In the genomic region with DNA sequence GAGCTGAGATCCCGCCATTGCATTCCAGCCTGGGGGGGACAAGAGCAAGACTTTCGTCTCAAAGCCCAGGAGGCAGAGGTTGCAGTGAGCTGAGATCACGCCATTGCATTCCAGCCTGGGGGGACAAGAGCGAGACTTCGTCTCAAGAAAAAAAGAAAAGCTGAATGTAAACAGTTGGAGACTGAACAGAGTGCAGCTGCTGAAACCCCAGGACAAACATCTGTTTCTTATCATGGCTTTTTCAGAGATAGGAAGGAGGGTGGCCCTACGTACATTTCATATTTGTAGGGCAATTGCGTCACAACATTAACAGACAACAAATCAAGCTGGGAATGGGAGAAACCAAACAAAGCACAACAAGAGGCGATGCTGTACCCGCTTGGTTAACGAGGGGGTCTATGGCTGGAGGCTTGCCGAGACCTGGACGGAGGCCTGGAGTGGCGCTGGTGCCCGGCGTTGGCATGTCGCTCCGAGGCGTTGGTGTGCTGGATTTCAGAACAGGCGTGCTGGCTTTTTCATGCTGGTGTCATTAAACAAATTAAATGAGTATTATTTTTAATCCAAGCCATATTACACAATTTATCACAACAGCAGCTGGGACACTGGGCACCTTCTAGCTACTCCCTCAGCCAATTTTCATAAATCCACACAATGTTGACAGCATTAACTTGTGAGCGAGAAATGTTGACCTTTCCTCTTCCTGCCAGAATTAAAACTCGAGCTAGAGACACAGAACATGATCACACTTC, we compare ENCODE assay signal across 10 cellular contexts.
DNase-seq lines count a peak whose midpoint lies in the region; TF ChIP-seq lines count a peak whose summit lies in the region.
"Had no signal": no experiment of that assay in that cellular context is flagged by ENCODE, and none has a peak within 500 bp of the region (broad histone marks: within the 10 kb centered on the region; RNA-seq: fewer than 3 reads in every experiment).

No MANE protein-coding gene starts in this region.

- H3K27ac ChIP-seq in esophagus muscularis mucosa (replicated peaks in 1 of 4) = peak overlapping the region; percentile 80 to 88 (median 82)

- H3K27me3 Mint-ChIP-seq in type B pancreatic cell = no peaks in the 10 kb centered on the region

- peak overlapping the region in 3 of 4 donors; percentile 20 to 37 (median 23) for H3K4me3 ChIP-seq in esophagus muscularis mucosa

- H3K27ac Mint-ChIP-seq in type B pancreatic cell = peak overlapping the region; percentile 30

- in situ Hi-C loops in ACHN (cut with HindIII; ENCODE audit: low pct_ligation_motif_present, low pct_unique_long_range_greater_than_20kb, low sequenced_read_pairs) = no loop called here

- H3K9me3 Mint-ChIP-seq in type B pancreatic cell = no peaks in the 10 kb centered on the region

- intact Hi-C loops in esophagus muscularis mucosa (cut with DNase I) = loop anchor here (10.0 kb wide), 1 partner anchor 232 kb away; no protein-coding TSS in a partner anchor

- peaks cover 41% of the 10 kb centered on the region for H3K36me3 Mint-ChIP-seq in type B pancreatic cell

- TF ChIP-seq CTCF in esophagus muscularis mucosa (IDR thresholded peaks at IDR 0.05) (no peak), type B pancreatic cell (conservative IDR thresholded peaks at IDR 0.05) (no peak)

- TF ChIP-seq POLR2A in esophagus muscularis mucosa (IDR thresholded peaks at IDR 0.05; ENCODE audit: low read depth) = no peak

- 20% methylated on average over 21 of the region's 21 CpGs for WGBS in esophagus muscularis mucosa

- no peak for TF ChIP-seq EP300 in esophagus muscularis mucosa (IDR thresholded peaks at IDR 0.05)

- H3K36me3 ChIP-seq in esophagus muscularis mucosa = peaks cover 14 to 82% (median 55%) of the 10 kb centered on the region in 4 donors

- no peaks in the 10 kb centered on the region for H3K27me3 ChIP-seq in esophagus muscularis mucosa

- peak; percentile 77 for DNase-seq in RPMI7951 (ENCODE audit: low read depth)
- DNase-seq in esophagus muscularis mucosa (ENCODE audit: extremely low spot score) = no peak
- DNase-seq in lung microvascular endothelial cell (ENCODE audit: low read depth in 2 of 2) = peak; percentile 65 to 95
- DNase-seq in type B pancreatic cell (ENCODE audit: extremely low spot score, unreplicated experiment) = no peak
- DNase-seq in HPDE6-E6E7 (ENCODE audit: extremely low spot score) = no peak
- DNase-seq in NCI-H1048 (lab: John Stamatoyannopoulos, UW) = no peak
- DNase-seq in ACHN = no peak
- no peak for DNase-seq in occipital lobe (lab: John Stamatoyannopoulos, UW)
- DNase-seq: effector memory CD4-positive, alpha-beta T cell; NCI-H1930 had no signal

- H3K9me3 ChIP-seq in esophagus muscularis mucosa = no peaks in the 10 kb centered on the region

- H3K4me1 ChIP-seq in esophagus muscularis mucosa = peaks cover 24 to 59% (median 51%) of the 10 kb centered on the region in 4 donors

- H3K4me3 Mint-ChIP-seq in type B pancreatic cell = peak overlapping the region; percentile 16

- H3K4me1 Mint-ChIP-seq in type B pancreatic cell (ENCODE audit: unreplicated experiment) = peaks cover 23% of the 10 kb centered on the region

Comparison
In these comparisons a context has a peak if more than half of its experiments do, and no peak if none do; other contexts are left out.
1. DNase-seq: peak in RPMI7951 (single experiment) and lung microvascular endothelial cell (2 of 2); none in esophagus muscularis mucosa (single experiment), type B pancreatic cell (single experiment), HPDE6-E6E7 (single experiment), NCI-H1048 (single experiment), ACHN (single experiment) and occipital lobe (single experiment).